In the genomic region with DNA sequence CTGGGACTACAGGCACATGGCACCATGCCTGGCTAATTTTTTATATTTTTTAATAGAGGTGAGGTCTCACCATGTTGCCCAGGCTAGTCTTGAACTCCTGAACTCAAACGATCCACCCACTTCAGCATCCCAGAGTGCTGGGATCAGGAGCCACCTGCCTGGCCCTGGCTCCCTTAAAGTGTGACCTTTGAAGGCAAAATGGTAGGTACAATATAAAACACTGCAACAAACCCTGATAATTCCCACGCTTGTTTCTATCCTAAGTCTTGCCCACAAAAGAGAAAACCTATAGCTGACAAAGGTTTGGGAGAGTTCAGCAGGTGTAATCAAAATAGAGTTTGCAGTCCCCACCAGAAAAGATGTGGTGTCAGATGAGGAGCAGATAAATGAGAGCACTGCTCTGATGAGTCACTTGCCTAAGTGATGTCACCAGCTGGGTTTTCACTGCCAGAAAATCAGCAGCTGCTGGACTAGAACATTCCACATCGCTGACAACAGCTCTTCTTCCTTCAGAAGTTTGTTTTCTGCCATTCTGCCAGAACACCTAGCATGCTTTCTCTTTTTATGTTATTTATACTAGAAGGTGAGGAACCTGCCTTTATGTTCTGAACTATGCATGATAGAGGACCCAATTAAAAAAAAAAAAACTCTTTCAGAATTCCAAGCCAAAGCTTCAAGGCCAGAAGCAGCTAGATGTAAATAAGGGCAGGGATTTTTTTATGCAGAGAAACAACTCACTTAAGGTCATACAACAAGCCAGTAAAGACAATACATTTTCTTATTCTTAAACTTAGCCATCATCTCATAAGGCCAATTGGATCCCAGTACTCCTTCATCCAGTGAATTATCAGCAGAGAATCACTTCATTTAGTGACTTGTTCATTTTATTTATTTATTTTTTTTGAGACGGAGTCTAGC, we compare ENCODE assay signal across 1 cellular context.
A peak's percentile ranks its signal among the peaks of the same experiment; 100 is the strongest.
TF ChIP-seq lines count a peak whose summit lies in the region.

No MANE protein-coding gene starts in this region.

TF ChIP-seq in HEK293, 187 proteins besides CTCF, POLR2A, EP300 and RAD21 (continues in another document):
- peak; percentile 93 for TF ChIP-seq PRDM1 (tag by site-specific recombination; IDR thresholded peaks at IDR 0.05)
- TF ChIP-seq, protein P1, sequence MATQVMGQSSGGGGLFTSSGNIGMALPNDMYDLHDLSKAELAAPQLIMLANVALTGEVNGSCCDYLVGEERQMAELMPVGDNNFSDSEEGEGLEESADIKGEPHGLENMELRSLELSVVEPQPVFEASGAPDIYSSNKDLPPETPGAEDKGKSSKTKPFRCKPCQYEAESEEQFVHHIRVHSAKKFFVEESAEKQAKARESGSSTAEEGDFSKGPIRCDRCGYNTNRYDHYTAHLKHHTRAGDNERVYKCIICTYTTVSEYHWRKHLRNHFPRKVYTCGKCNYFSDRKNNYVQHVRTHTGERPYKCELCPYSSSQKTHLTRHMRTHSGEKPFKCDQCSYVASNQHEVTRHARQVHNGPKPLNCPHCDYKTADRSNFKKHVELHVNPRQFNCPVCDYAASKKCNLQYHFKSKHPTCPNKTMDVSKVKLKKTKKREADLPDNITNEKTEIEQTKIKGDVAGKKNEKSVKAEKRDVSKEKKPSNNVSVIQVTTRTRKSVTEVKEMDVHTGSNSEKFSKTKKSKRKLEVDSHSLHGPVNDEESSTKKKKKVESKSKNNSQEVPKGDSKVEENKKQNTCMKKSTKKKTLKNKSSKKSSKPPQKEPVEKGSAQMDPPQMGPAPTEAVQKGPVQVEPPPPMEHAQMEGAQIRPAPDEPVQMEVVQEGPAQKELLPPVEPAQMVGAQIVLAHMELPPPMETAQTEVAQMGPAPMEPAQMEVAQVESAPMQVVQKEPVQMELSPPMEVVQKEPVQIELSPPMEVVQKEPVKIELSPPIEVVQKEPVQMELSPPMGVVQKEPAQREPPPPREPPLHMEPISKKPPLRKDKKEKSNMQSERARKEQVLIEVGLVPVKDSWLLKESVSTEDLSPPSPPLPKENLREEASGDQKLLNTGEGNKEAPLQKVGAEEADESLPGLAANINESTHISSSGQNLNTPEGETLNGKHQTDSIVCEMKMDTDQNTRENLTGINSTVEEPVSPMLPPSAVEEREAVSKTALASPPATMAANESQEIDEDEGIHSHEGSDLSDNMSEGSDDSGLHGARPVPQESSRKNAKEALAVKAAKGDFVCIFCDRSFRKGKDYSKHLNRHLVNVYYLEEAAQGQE (tag by site-specific recombination; IDR thresholded peaks at IDR 0.05) = no peak
- TF ChIP-seq SP3 (tag by site-specific recombination; IDR thresholded peaks at IDR 0.05) = peak; percentile 33; the same call in 1 of the 2 replicates
- TF ChIP-seq, protein P2, sequence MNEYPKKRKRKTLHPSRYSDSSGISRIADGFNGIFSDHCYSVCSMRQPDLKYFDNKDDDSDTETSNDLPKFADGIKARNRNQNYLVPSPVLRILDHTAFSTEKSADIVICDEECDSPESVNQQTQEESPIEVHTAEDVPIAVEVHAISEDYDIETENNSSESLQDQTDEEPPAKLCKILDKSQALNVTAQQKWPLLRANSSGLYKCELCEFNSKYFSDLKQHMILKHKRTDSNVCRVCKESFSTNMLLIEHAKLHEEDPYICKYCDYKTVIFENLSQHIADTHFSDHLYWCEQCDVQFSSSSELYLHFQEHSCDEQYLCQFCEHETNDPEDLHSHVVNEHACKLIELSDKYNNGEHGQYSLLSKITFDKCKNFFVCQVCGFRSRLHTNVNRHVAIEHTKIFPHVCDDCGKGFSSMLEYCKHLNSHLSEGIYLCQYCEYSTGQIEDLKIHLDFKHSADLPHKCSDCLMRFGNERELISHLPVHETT (tag by site-specific recombination; IDR thresholded peaks at IDR 0.05) = peak; percentile 68; the same call in 1 of the 2 replicates
- TF ChIP-seq ZNF600 (tag by site-specific recombination; IDR thresholded peaks at IDR 0.05) = peak; percentile 71
- TF ChIP-seq ZBTB17 (tag by site-specific recombination; IDR thresholded peaks at IDR 0.05) = peak; percentile 15; the same call in 1 of the 2 replicates
- TF ChIP-seq, protein P3, sequence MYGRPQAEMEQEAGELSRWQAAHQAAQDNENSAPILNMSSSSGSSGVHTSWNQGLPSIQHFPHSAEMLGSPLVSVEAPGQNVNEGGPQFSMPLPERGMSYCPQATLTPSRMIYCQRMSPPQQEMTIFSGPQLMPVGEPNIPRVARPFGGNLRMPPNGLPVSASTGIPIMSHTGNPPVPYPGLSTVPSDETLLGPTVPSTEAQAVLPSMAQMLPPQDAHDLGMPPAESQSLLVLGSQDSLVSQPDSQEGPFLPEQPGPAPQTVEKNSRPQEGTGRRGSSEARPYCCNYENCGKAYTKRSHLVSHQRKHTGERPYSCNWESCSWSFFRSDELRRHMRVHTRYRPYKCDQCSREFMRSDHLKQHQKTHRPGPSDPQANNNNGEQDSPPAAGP (tag by site-specific recombination; IDR thresholded peaks at IDR 0.05) = peak; percentile 81
- TF ChIP-seq ZNF596 (tag by site-specific recombination; IDR thresholded peaks at IDR 0.05) = no peak
- TF ChIP-seq, protein P4, sequence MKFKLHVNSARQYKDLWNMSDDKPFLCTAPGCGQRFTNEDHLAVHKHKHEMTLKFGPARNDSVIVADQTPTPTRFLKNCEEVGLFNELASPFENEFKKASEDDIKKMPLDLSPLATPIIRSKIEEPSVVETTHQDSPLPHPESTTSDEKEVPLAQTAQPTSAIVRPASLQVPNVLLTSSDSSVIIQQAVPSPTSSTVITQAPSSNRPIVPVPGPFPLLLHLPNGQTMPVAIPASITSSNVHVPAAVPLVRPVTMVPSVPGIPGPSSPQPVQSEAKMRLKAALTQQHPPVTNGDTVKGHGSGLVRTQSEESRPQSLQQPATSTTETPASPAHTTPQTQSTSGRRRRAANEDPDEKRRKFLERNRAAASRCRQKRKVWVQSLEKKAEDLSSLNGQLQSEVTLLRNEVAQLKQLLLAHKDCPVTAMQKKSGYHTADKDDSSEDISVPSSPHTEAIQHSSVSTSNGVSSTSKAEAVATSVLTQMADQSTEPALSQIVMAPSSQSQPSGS (tag by site-specific recombination; IDR thresholded peaks at IDR 0.05; ENCODE audit: low read depth) = peak; percentile 62; the same call in 1 of the 2 replicates
- TF ChIP-seq ZNF660 (tag by site-specific recombination; IDR thresholded peaks at IDR 0.05) = peak; percentile 83
- TF ChIP-seq ZNF335 (tag by site-specific recombination; conservative IDR thresholded peaks at IDR 0.05) = peak; percentile 39
- peak; percentile 77; the same call in 1 of the 2 replicates for TF ChIP-seq ZNF184 (tag by site-specific recombination; IDR thresholded peaks at IDR 0.05)
- peak; percentile 71; the same call in 1 of the 2 replicates for TF ChIP-seq ZNF558 (tag by site-specific recombination; IDR thresholded peaks at IDR 0.05)
- TF ChIP-seq, protein P5, sequence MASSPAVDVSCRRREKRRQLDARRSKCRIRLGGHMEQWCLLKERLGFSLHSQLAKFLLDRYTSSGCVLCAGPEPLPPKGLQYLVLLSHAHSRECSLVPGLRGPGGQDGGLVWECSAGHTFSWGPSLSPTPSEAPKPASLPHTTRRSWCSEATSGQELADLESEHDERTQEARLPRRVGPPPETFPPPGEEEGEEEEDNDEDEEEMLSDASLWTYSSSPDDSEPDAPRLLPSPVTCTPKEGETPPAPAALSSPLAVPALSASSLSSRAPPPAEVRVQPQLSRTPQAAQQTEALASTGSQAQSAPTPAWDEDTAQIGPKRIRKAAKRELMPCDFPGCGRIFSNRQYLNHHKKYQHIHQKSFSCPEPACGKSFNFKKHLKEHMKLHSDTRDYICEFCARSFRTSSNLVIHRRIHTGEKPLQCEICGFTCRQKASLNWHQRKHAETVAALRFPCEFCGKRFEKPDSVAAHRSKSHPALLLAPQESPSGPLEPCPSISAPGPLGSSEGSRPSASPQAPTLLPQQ (tag by site-specific recombination; IDR thresholded peaks at IDR 0.05) = peak; percentile 64
- TF ChIP-seq ZNF221 (tag by site-specific recombination; IDR thresholded peaks at IDR 0.05; ENCODE audit: borderline replicate concordance) = no peak
- peak; percentile 90 for TF ChIP-seq ZNF629 (tag by site-specific recombination; IDR thresholded peaks at IDR 0.05)
- TF ChIP-seq ZNF394 (tag by site-specific recombination; IDR thresholded peaks at IDR 0.05; ENCODE audit: borderline replicate concordance) = no peak
- peak; percentile 89 for TF ChIP-seq SP7 (tag by site-specific recombination; IDR thresholded peaks at IDR 0.05)
- TF ChIP-seq KLF10 (tag by site-specific recombination; IDR thresholded peaks at IDR 0.05) = 0 out of 2 replicates have a peak, but pooled peaks have one; percentile 21
- peak; percentile 53 for TF ChIP-seq ZBTB21 (tag by site-specific recombination; IDR thresholded peaks at IDR 0.05)
- TF ChIP-seq, protein P6, sequence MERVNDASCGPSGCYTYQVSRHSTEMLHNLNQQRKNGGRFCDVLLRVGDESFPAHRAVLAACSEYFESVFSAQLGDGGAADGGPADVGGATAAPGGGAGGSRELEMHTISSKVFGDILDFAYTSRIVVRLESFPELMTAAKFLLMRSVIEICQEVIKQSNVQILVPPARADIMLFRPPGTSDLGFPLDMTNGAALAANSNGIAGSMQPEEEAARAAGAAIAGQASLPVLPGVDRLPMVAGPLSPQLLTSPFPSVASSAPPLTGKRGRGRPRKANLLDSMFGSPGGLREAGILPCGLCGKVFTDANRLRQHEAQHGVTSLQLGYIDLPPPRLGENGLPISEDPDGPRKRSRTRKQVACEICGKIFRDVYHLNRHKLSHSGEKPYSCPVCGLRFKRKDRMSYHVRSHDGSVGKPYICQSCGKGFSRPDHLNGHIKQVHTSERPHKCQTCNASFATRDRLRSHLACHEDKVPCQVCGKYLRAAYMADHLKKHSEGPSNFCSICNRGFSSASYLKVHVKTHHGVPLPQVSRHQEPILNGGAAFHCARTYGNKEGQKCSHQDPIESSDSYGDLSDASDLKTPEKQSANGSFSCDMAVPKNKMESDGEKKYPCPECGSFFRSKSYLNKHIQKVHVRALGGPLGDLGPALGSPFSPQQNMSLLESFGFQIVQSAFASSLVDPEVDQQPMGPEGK (tag by site-specific recombination; IDR thresholded peaks at IDR 0.05) = 0 out of 2 replicates have a peak, but pooled peaks have one; percentile 28
- TF ChIP-seq KLF1 (tag by site-specific recombination; IDR thresholded peaks at IDR 0.05) = no peak
- TF ChIP-seq, protein P7, sequence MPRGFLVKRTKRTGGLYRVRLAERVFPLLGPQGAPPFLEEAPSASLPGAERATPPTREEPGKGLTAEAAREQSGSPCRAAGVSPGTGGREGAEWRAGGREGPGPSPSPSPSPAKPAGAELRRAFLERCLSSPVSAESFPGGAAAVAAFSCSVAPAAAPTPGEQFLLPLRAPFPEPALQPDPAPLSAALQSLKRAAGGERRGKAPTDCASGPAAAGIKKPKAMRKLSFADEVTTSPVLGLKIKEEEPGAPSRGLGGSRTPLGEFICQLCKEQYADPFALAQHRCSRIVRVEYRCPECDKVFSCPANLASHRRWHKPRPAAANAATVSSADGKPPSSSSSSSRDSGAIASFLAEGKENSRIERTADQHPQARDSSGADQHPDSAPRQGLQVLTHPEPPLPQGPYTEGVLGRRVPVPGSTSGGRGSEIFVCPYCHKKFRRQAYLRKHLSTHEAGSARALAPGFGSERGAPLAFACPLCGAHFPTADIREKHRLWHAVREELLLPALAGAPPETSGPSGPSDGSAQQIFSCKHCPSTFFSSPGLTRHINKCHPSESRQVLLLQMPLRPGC (tag by site-specific recombination; IDR thresholded peaks at IDR 0.05) = 0 out of 2 replicates have a peak, but pooled peaks have one; percentile 25
- peak; percentile 57 for TF ChIP-seq KLF8 (tag by site-specific recombination; IDR thresholded peaks at IDR 0.05)
- TF ChIP-seq ZNF10 (tag by site-specific recombination; IDR thresholded peaks at IDR 0.05) = peak; percentile 86
- TF ChIP-seq ZNF416 (tag by site-specific recombination; IDR thresholded peaks at IDR 0.05) = no peak
- TF ChIP-seq ZNF701 (tag by site-specific recombination; IDR thresholded peaks at IDR 0.05) = no peak
- TF ChIP-seq SCRT2 (tag by site-specific recombination; IDR thresholded peaks at IDR 0.05) = 0 out of 2 replicates have a peak, but pooled peaks have one; percentile 38
- TF ChIP-seq, protein P8, sequence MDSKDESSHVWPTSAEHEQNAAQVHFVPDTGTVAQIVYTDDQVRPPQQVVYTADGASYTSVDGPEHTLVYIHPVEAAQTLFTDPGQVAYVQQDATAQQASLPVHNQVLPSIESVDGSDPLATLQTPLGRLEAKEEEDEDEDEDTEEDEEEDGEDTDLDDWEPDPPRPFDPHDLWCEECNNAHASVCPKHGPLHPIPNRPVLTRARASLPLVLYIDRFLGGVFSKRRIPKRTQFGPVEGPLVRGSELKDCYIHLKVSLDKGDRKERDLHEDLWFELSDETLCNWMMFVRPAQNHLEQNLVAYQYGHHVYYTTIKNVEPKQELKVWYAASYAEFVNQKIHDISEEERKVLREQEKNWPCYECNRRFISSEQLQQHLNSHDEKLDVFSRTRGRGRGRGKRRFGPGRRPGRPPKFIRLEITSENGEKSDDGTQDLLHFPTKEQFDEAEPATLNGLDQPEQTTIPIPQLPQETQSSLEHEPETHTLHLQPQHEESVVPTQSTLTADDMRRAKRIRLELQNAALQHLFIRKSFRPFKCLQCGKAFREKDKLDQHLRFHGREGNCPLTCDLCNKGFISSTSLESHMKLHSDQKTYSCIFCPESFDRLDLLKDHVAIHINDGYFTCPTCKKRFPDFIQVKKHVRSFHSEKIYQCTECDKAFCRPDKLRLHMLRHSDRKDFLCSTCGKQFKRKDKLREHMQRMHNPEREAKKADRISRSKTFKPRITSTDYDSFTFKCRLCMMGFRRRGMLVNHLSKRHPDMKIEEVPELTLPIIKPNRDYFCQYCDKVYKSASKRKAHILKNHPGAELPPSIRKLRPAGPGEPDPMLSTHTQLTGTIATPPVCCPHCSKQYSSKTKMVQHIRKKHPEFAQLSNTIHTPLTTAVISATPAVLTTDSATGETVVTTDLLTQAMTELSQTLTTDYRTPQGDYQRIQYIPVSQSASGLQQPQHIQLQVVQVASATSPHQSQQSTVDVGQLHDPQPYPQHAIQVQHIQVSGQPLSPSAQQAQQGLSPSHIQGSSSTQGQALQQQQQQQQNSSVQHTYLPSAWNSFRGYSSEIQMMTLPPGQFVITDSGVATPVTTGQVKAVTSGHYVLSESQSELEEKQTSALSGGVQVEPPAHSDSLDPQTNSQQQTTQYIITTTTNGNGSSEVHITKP (tag by site-specific recombination; IDR thresholded peaks at IDR 0.05) = peak; percentile 33; the same call in 1 of the 2 replicates
- TF ChIP-seq, protein P9, sequence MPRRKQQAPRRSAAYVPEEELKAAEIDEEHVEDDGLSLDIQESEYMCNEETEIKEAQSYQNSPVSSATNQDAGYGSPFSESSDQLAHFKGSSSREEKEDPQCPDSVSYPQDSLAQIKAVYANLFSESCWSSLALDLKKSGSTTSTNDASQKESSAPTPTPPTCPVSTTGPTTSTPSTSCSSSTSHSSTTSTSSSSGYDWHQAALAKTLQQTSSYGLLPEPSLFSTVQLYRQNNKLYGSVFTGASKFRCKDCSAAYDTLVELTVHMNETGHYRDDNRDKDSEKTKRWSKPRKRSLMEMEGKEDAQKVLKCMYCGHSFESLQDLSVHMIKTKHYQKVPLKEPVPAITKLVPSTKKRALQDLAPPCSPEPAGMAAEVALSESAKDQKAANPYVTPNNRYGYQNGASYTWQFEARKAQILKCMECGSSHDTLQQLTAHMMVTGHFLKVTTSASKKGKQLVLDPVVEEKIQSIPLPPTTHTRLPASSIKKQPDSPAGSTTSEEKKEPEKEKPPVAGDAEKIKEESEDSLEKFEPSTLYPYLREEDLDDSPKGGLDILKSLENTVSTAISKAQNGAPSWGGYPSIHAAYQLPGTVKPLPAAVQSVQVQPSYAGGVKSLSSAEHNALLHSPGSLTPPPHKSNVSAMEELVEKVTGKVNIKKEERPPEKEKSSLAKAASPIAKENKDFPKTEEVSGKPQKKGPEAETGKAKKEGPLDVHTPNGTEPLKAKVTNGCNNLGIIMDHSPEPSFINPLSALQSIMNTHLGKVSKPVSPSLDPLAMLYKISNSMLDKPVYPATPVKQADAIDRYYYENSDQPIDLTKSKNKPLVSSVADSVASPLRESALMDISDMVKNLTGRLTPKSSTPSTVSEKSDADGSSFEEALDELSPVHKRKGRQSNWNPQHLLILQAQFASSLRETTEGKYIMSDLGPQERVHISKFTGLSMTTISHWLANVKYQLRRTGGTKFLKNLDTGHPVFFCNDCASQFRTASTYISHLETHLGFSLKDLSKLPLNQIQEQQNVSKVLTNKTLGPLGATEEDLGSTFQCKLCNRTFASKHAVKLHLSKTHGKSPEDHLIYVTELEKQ (tag by site-specific recombination; IDR thresholded peaks at IDR 0.05; ENCODE audit: borderline replicate concordance) = peak; percentile 62; the same call in 1 of the 2 replicates
